ENCODE assay signal across 18 cellular contexts in genomic region chr20:1697592-1697991, GRCh38. TPM values are rescaled to one million over a fixed set of nuclear protein-coding genes. Genes with fewer than 3 reads are reported as not detected.
DNase-seq lines count a peak whose midpoint lies in the region; ATAC-seq and TF ChIP-seq lines count a peak whose summit lies in the region.
"Had no signal": no experiment of that assay in that cellular context is flagged by ENCODE, and none has a peak within 500 bp of the region (broad histone marks: within the 10 kb centered on the region; RNA-seq: fewer than 3 reads in every experiment).

No MANE protein-coding gene starts in this region.

- POLR2A ChIA-PET in activated CD4-positive, alpha-beta T cell treated with anti-CD3 and anti-CD28 coated beads for 36 hours (lab: Charles Lee), result interaction anchor here (0.5 kb wide), 1 partner anchor 138 kb away, joined by 6 read pairs; no protein-coding TSS in a partner anchor
- POLR2A ChIA-PET in activated naive CD8-positive, alpha-beta T cell treated with anti-CD3 and anti-CD28 coated beads, Interleukin-2, amount 10 ng/mL, durations not matched to agents 7 days and 5 days (lab: Charles Lee), result interaction anchor here (1.2 kb wide), 1 partner anchor 13 kb away, joined by 7 read pairs; no protein-coding TSS in a partner anchor

- H3K27me3 ChIP-seq in esophagus muscularis mucosa, result peaks cover 0 to 3% (median 0%) of the 10 kb centered on the region in 4 donors

- H3K4me3 ChIP-seq in esophagus muscularis mucosa, result no peak overlapping the region
- H3K4me3 ChIP-seq: GM23338 had no signal

- no peaks in the 10 kb centered on the region for H3K9me3 ChIP-seq in esophagus muscularis mucosa

- TF ChIP-seq EP300 in esophagus muscularis mucosa (IDR thresholded peaks at IDR 0.05), result no peak

- H3K27ac Mint-ChIP-seq in activated CD4-positive, alpha-beta T cell treated with anti-CD3 and anti-CD28 coated beads for 36 hours, result no peak overlapping the region
- H3K27ac Mint-ChIP-seq in activated naive CD8-positive, alpha-beta T cell treated with anti-CD3 and anti-CD28 coated beads, Interleukin-2, amount 10 ng/mL, durations not matched to agents 7 days and 5 days, result peak overlapping the region; percentile 37
- H3K27ac Mint-ChIP-seq in activated naive CD8-positive, alpha-beta T cell treated with anti-CD3 and anti-CD28 coated beads, Interleukin-2, amount 50 U/mL, for 24 hours, result no peak overlapping the region
- H3K27ac Mint-ChIP-seq in stimulated activated effector memory CD8-positive, alpha-beta T cell treated with anti-CD3 and anti-CD28 coated beads, Interleukin-12 subunit alpha, Interleukin-12 subunit beta, amount 100 ng/mL, for 72 hours, result peak overlapping the region; percentile 84
- H3K27ac Mint-ChIP-seq: CD14-positive monocyte, GM23338 had no signal

- H3K4me1 ChIP-seq in esophagus muscularis mucosa, result no peaks in the 10 kb centered on the region

- no peak for TF ChIP-seq POLR2A in esophagus muscularis mucosa (IDR thresholded peaks at IDR 0.05; ENCODE audit: low read depth)

- intact Hi-C loops in activated CD4-positive, alpha-beta T cell treated with anti-CD3 and anti-CD28 coated beads for 36 hours (cut with DNase I, micrococcal nuclease), result no loop called here
- intact Hi-C loops in esophagus muscularis mucosa (cut with DNase I), result no loop called here

- H3K4me1 Mint-ChIP-seq in activated CD4-positive, alpha-beta T cell treated with anti-CD3 and anti-CD28 coated beads for 36 hours, result peaks cover 23% of the 10 kb centered on the region
- peaks cover 22% of the 10 kb centered on the region for H3K4me1 Mint-ChIP-seq in activated naive CD8-positive, alpha-beta T cell treated with anti-CD3 and anti-CD28 coated beads, Interleukin-2, amount 10 ng/mL, durations not matched to agents 7 days and 5 days
- H3K4me1 Mint-ChIP-seq in activated naive CD8-positive, alpha-beta T cell treated with anti-CD3 and anti-CD28 coated beads, Interleukin-2, amount 50 U/mL, for 24 hours, result peaks cover 17% of the 10 kb centered on the region
- H3K4me1 Mint-ChIP-seq in stimulated activated effector memory CD8-positive, alpha-beta T cell treated with anti-CD3 and anti-CD28 coated beads, Interleukin-12 subunit alpha, Interleukin-12 subunit beta, amount 100 ng/mL, for 72 hours, result peaks cover 26% of the 10 kb centered on the region

- H3K27ac ChIP-seq in esophagus muscularis mucosa (replicated peaks in 1 of 4), result no peak overlapping the region
- H3K27ac ChIP-seq: 22Rv1 had no signal

- H3K27me3 Mint-ChIP-seq in activated CD4-positive, alpha-beta T cell treated with anti-CD3 and anti-CD28 coated beads for 36 hours, result no peaks in the 10 kb centered on the region
- no peaks in the 10 kb centered on the region for H3K27me3 Mint-ChIP-seq in activated naive CD8-positive, alpha-beta T cell treated with anti-CD3 and anti-CD28 coated beads, Interleukin-2, amount 10 ng/mL, durations not matched to agents 7 days and 5 days
- no peaks in the 10 kb centered on the region for H3K27me3 Mint-ChIP-seq in activated naive CD8-positive, alpha-beta T cell treated with anti-CD3 and anti-CD28 coated beads, Interleukin-2, amount 50 U/mL, for 24 hours

- CTCF ChIA-PET in activated CD4-positive, alpha-beta T cell treated with anti-CD3 and anti-CD28 coated beads for 36 hours (lab: Charles Lee), result no interaction called here

- H3K36me3 Mint-ChIP-seq in activated CD4-positive, alpha-beta T cell treated with anti-CD3 and anti-CD28 coated beads for 36 hours (ENCODE audit: low read depth), result peaks cover 1% of the 10 kb centered on the region
- peaks cover 7% of the 10 kb centered on the region for H3K36me3 Mint-ChIP-seq in activated naive CD8-positive, alpha-beta T cell treated with anti-CD3 and anti-CD28 coated beads, Interleukin-2, amount 10 ng/mL, durations not matched to agents 7 days and 5 days
- peaks cover 3% of the 10 kb centered on the region for H3K36me3 Mint-ChIP-seq in activated naive CD8-positive, alpha-beta T cell treated with anti-CD3 and anti-CD28 coated beads, Interleukin-2, amount 50 U/mL, for 24 hours (ENCODE audit: low read depth)
- H3K36me3 Mint-ChIP-seq in stimulated activated effector memory CD8-positive, alpha-beta T cell treated with anti-CD3 and anti-CD28 coated beads, Interleukin-12 subunit alpha, Interleukin-12 subunit beta, amount 100 ng/mL, for 72 hours, result no peaks in the 10 kb centered on the region
- H3K36me3 Mint-ChIP-seq: CD8-positive, alpha-beta T cell had no signal

- no peak for TF ChIP-seq CTCF in esophagus muscularis mucosa (IDR thresholded peaks at IDR 0.05)

- no peak overlapping the region for H3K4me3 Mint-ChIP-seq in activated CD4-positive, alpha-beta T cell treated with anti-CD3 and anti-CD28 coated beads for 36 hours
- H3K4me3 Mint-ChIP-seq in activated naive CD8-positive, alpha-beta T cell treated with anti-CD3 and anti-CD28 coated beads, Interleukin-2, amount 10 ng/mL, durations not matched to agents 7 days and 5 days, result no peak overlapping the region
- H3K4me3 Mint-ChIP-seq in activated naive CD8-positive, alpha-beta T cell treated with anti-CD3 and anti-CD28 coated beads, Interleukin-2, amount 50 U/mL, for 24 hours, result no peak overlapping the region
- no peak overlapping the region for H3K4me3 Mint-ChIP-seq in stimulated activated effector memory CD8-positive, alpha-beta T cell treated with anti-CD3 and anti-CD28 coated beads, Interleukin-12 subunit alpha, Interleukin-12 subunit beta, amount 100 ng/mL, for 72 hours
- H3K4me3 Mint-ChIP-seq: GM23338 had no signal

- no peaks in the 10 kb centered on the region for H3K36me3 ChIP-seq in esophagus muscularis mucosa

- 71% methylated on average over 1 of the region's 2 CpGs for WGBS in esophagus muscularis mucosa

- DNase-seq in activated CD4-positive, alpha-beta T cell treated with anti-CD3 and anti-CD28 coated beads for 36 hours, result no peak
- DNase-seq in activated CD4-positive, alpha-beta T cell treated with anti-CD3 and anti-CD28 coated beads for 4 hours, result no peak
- no peak for DNase-seq in activated naive CD8-positive, alpha-beta T cell treated with anti-CD3 and anti-CD28 coated beads, Interleukin-2, amount 10 ng/mL, durations not matched to agents 7 days and 5 days
- DNase-seq in activated naive CD8-positive, alpha-beta T cell treated with anti-CD3 and anti-CD28 coated beads, Interleukin-2, amount 50 U/mL, for 24 hours, result no peak
- DNase-seq in esophagus muscularis mucosa (ENCODE audit: extremely low spot score), result peak; percentile 57
- no peak for DNase-seq in stimulated activated effector memory CD8-positive, alpha-beta T cell treated with anti-CD3 and anti-CD28 coated beads, Interleukin-12 subunit alpha, Interleukin-12 subunit beta, amount 100 ng/mL, for 72 hours (ENCODE audit: low spot score in 2 of 2)
- DNase-seq in activated CD8-positive, alpha-beta memory T cell treated with anti-CD3 and anti-CD28 coated beads, Interleukin-2, amount 50 U/mL, for 48 hours, result no peak
- DNase-seq: CD8-positive, alpha-beta T cell; COR-L47; DND-41; GDM1; H7 had no signal

- peaks cover 2% of the 10 kb centered on the region for H3K9me3 Mint-ChIP-seq in activated CD4-positive, alpha-beta T cell treated with anti-CD3 and anti-CD28 coated beads for 36 hours (ENCODE audit: low read depth)
- peaks cover 9% of the 10 kb centered on the region for H3K9me3 Mint-ChIP-seq in activated naive CD8-positive, alpha-beta T cell treated with anti-CD3 and anti-CD28 coated beads, Interleukin-2, amount 10 ng/mL, durations not matched to agents 7 days and 5 days
- no peaks in the 10 kb centered on the region for H3K9me3 Mint-ChIP-seq in activated naive CD8-positive, alpha-beta T cell treated with anti-CD3 and anti-CD28 coated beads, Interleukin-2, amount 50 U/mL, for 24 hours
- H3K9me3 Mint-ChIP-seq in stimulated activated effector memory CD8-positive, alpha-beta T cell treated with anti-CD3 and anti-CD28 coated beads, Interleukin-12 subunit alpha, Interleukin-12 subunit beta, amount 100 ng/mL, for 72 hours, result no peaks in the 10 kb centered on the region
- H3K9me3 Mint-ChIP-seq: GM23338 had no signal

- peak; percentile 22 for ATAC-seq in activated CD4-positive, alpha-beta T cell treated with anti-CD3 and anti-CD28 coated beads for 36 hours
- no peak for ATAC-seq in activated naive CD8-positive, alpha-beta T cell treated with anti-CD3 and anti-CD28 coated beads, Interleukin-2, amount 10 ng/mL, durations not matched to agents 7 days and 5 days (ENCODE audit: low read depth)
- no peak for ATAC-seq in activated naive CD8-positive, alpha-beta T cell treated with anti-CD3 and anti-CD28 coated beads, Interleukin-2, amount 50 U/mL, for 24 hours
- no peak for ATAC-seq in stimulated activated effector memory CD8-positive, alpha-beta T cell treated with anti-CD3 and anti-CD28 coated beads, Interleukin-12 subunit alpha, Interleukin-12 subunit beta, amount 100 ng/mL, for 72 hours
- no peak for ATAC-seq in HG02623 (IDR thresholded peaks at IDR 0.05; ENCODE audit: unreplicated experiment)
- ATAC-seq: CD8-positive, alpha-beta T cell; GM23338 had no signal

RNA-seq across cellular contexts. Expression of gene SIRPG, which starts 40.0 kb away (rescaled TPM):
- 10 to 100 TPM; 34.3 to 48.7 TPM for total RNA-seq in activated CD4-positive, alpha-beta T cell treated with anti-CD3 and anti-CD28 coated beads for 36 hours
- total RNA-seq in activated naive CD8-positive, alpha-beta T cell treated with anti-CD3 and anti-CD28 coated beads, Interleukin-2, amount 10 ng/mL, durations not matched to agents 7 days and 5 days, result 100 to 1,000 TPM in 1 of 2 experiments, 10 to 100 TPM in 1; 98.7 to 100 TPM
- total RNA-seq in esophagus muscularis mucosa, result not detected
- total RNA-seq: A673, GM23338, H7, HT-29 had no signal

Comparison
In these comparisons a context has a peak if more than half of its experiments do, and no peak if none do; other contexts are left out.
1. H3K27ac Mint-ChIP-seq: peak in activated naive CD8-positive, alpha-beta T cell treated with anti-CD3 and anti-CD28 coated beads, Interleukin-2, amount 10 ng/mL, durations not matched to agents 7 days and 5 days (single experiment) and stimulated activated effector memory CD8-positive, alpha-beta T cell treated with anti-CD3 and anti-CD28 coated beads, Interleukin-12 subunit alpha, Interleukin-12 subunit beta, amount 100 ng/mL, for 72 hours (single experiment); none in activated CD4-positive, alpha-beta T cell treated with anti-CD3 and anti-CD28 coated beads for 36 hours (single experiment) and activated naive CD8-positive, alpha-beta T cell treated with anti-CD3 and anti-CD28 coated beads, Interleukin-2, amount 50 U/mL, for 24 hours (single experiment).
2. RNA of gene SIRPG, which starts 40.0 kb away (total RNA-seq): 98.7 to 100 TPM in activated naive CD8-positive, alpha-beta T cell treated with anti-CD3 and anti-CD28 coated beads, Interleukin-2, amount 10 ng/mL, durations not matched to agents 7 days and 5 days and 34.3 to 48.7 TPM in activated CD4-positive, alpha-beta T cell treated with anti-CD3 and anti-CD28 coated beads for 36 hours; not detected in esophagus muscularis mucosa; every median in the first group is over 10 times any median in the second.